In the genomic region with DNA sequence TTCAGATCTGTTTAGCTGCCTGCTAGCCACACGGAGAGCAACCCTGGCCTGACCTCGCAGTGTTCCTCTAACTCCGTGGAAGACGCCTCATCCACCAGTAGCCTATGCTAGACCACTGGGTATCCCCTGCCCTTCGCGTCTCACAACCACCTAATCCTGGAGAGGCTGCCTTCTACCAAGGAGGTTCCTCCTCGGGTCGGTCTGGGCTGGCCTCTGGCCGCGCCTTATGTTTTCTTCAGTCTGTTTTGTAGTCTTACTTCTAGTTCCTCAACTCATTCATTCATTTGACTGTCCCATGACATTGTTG, we compare ENCODE assay signal across 1 cellular context.
TF ChIP-seq lines count a peak whose summit lies in the region.

No MANE protein-coding gene starts in this region.

TF ChIP-seq in SK-N-SH, 30 proteins besides CTCF, POLR2A, EP300 and RAD21 (continued from another document):
- TF ChIP-seq, protein P1, sequence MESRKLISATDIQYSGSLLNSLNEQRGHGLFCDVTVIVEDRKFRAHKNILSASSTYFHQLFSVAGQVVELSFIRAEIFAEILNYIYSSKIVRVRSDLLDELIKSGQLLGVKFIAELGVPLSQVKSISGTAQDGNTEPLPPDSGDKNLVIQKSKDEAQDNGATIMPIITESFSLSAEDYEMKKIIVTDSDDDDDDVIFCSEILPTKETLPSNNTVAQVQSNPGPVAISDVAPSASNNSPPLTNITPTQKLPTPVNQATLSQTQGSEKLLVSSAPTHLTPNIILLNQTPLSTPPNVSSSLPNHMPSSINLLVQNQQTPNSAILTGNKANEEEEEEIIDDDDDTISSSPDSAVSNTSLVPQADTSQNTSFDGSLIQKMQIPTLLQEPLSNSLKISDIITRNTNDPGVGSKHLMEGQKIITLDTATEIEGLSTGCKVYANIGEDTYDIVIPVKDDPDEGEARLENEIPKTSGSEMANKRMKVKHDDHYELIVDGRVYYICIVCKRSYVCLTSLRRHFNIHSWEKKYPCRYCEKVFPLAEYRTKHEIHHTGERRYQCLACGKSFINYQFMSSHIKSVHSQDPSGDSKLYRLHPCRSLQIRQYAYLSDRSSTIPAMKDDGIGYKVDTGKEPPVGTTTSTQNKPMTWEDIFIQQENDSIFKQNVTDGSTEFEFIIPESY (IDR thresholded peaks at IDR 0.05; ENCODE audit: borderline replicate concordance, low read depth): no peak
- TF ChIP-seq SIN3A (IDR thresholded peaks at IDR 0.05; ENCODE audit: borderline replicate concordance, low read depth, low read length) (no peak), TCF12 (IDR thresholded peaks at IDR 0.05) (no peak), PBX3 (IDR thresholded peaks at IDR 0.05) (no peak), USF1 (IDR thresholded peaks at IDR 0.05; ENCODE audit: borderline replicate concordance, low read depth) (no peak)
- TF ChIP-seq, protein P2, sequence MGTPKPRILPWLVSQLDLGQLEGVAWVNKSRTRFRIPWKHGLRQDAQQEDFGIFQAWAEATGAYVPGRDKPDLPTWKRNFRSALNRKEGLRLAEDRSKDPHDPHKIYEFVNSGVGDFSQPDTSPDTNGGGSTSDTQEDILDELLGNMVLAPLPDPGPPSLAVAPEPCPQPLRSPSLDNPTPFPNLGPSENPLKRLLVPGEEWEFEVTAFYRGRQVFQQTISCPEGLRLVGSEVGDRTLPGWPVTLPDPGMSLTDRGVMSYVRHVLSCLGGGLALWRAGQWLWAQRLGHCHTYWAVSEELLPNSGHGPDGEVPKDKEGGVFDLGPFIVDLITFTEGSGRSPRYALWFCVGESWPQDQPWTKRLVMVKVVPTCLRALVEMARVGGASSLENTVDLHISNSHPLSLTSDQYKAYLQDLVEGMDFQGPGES (IDR thresholded peaks at IDR 0.05; ENCODE audit: low read depth, low read length): no peak
